In genomic region chr9:137715861-137716693, GRCh38 we compare ENCODE assay signal across 2 cellular contexts.
TF ChIP-seq lines count a peak whose summit lies in the region.

No MANE protein-coding gene starts in this region.

TF ChIP-seq in GM12891, 5 proteins besides CTCF, POLR2A, EP300 and RAD21:
- peak; percentile 29; the same call in 1 of the 2 replicates for TF ChIP-seq SPI1 (IDR thresholded peaks at IDR 0.05; ENCODE audit: low read depth, low read length)

TF ChIP-seq in GM12878, 131 proteins besides CTCF, POLR2A, EP300 and RAD21:
- peak; percentile 32; the same call in 1 of the 2 replicates for TF ChIP-seq RUNX3 (IDR thresholded peaks at IDR 0.05; ENCODE audit: low read length)
- peak in 1 of 2 experiments; percentile 73; a peak in 2 of 4 replicates for TF ChIP-seq ETV6 (conservative IDR thresholded peaks at IDR 0.05 in 1 of 2, IDR thresholded peaks at IDR 0.05 in 1 of 2; ENCODE audit: borderline replicate concordance in 1 of 2, low read depth in 1 of 2)
- 0 out of 2 replicates have a peak, but pooled peaks have one; percentile 17 for TF ChIP-seq YY1 (IDR thresholded peaks at IDR 0.05; ENCODE audit: low read depth, low read length)
- peak; percentile 11; the same call in 1 of the 2 replicates for TF ChIP-seq SPI1 (IDR thresholded peaks at IDR 0.05; ENCODE audit: borderline replicate concordance, insufficient read depth, low read depth, low read length)
TF ChIP-seq in GM12878: peak in this region for 4; not testable (repeated sequence) for 127.
